27 cellular contexts compared by ENCODE assay signal in genomic region chr18:32446780-32447179, GRCh38. TPM values are rescaled to one million over a fixed set of nuclear protein-coding genes. Genes with fewer than 3 reads are reported as not detected.
DNase-seq lines count a peak whose midpoint lies in the region; ATAC-seq and TF ChIP-seq lines count a peak whose summit lies in the region.
"Had no signal": no experiment of that assay in that cellular context is flagged by ENCODE, and none has a peak within 500 bp of the region (broad histone marks: within the 10 kb centered on the region; RNA-seq: fewer than 3 reads in every experiment).

No MANE protein-coding gene starts in this region.

- peak overlapping the region; percentile 46 to 82 (median 55) for H3K27ac Mint-ChIP-seq in brain
- H3K27ac Mint-ChIP-seq: activated CD4-positive, alpha-beta T cell treated with anti-CD3 and anti-CD28 coated beads for 36 hours; activated CD8-positive, alpha-beta T cell treated with anti-CD3 and anti-CD28 coated beads for 36 hours; activated naive CD4-positive, alpha-beta T cell treated with anti-CD3 and anti-CD28 coated beads, Interleukin-2, amount 10 ng/mL, durations not matched to agents 7 days and 5 days; CD4-positive, CD25-positive, alpha-beta regulatory T cell; immature natural killer cell; neural progenitor cell had no signal

- no peaks in the 10 kb centered on the region for H3K36me3 Mint-ChIP-seq in brain
- H3K36me3 Mint-ChIP-seq: activated naive CD4-positive, alpha-beta T cell treated with anti-CD3 and anti-CD28 coated beads, Interleukin-2, amount 10 ng/mL, durations not matched to agents 7 days and 5 days; CD4-positive, CD25-positive, alpha-beta regulatory T cell; immature natural killer cell; neural progenitor cell had no signal

- H3K4me3 Mint-ChIP-seq in brain: peak overlapping the region; percentile 10 to 50 (median 38)
- H3K4me3 Mint-ChIP-seq: activated CD4-positive, alpha-beta T cell treated with anti-CD3 and anti-CD28 coated beads for 36 hours; activated CD8-positive, alpha-beta T cell treated with anti-CD3 and anti-CD28 coated beads for 36 hours; activated naive CD4-positive, alpha-beta T cell treated with anti-CD3 and anti-CD28 coated beads, Interleukin-2, amount 10 ng/mL, durations not matched to agents 7 days and 5 days; CD4-positive, CD25-positive, alpha-beta regulatory T cell; immature natural killer cell; neural progenitor cell had no signal

- DNase-seq in NCI-H2227 (lab: John Stamatoyannopoulos, UW; ENCODE audit: unreplicated experiment) (peak; percentile 4), NCI-H2227 treated with DMSO at 0.1 percent for 48 hours (lab: John Stamatoyannopoulos, UW) (no peak), NCI-H1930 (lab: John Stamatoyannopoulos, UW) (peak; percentile 80 to 84), substantia nigra (lab: John Stamatoyannopoulos, UW) (peak in 2 of 49 donors; percentile 12 to 16), anterior cingulate cortex (lab: John Stamatoyannopoulos, UW) (no peak)
- no peak for DNase-seq in stimulated activated naive CD4-positive, alpha-beta T cell treated with Interleukin-2 at 50 U/mL for 16 hours (lab: John Stamatoyannopoulos, UW)
- DNase-seq: activated CD4-positive, alpha-beta T cell treated with anti-CD3 and anti-CD28 coated beads for 36 hours; activated CD8-positive, alpha-beta memory T cell treated with anti-CD3 and anti-CD28 coated beads, Interleukin-2, amount 50 U/mL, for 48 hours; activated CD8-positive, alpha-beta T cell treated with anti-CD3 and anti-CD28 coated beads for 36 hours; activated naive CD4-positive, alpha-beta T cell treated with anti-CD3 and anti-CD28 coated beads, Interleukin-2, amount 10 ng/mL, durations not matched to agents 7 days and 5 days; adrenal gland; CD4-positive, CD25-positive, alpha-beta regulatory T cell; immature natural killer cell; mesenchymal stem cell; NCI-H524 treated with DMSO at 0.1 percent for 48 hours; SIG-M5; small intestine; stimulated activated naive CD4-positive, alpha-beta T cell; T-helper 9 cell had no signal

- peaks cover 4% of the 10 kb centered on the region for H3K27me3 Mint-ChIP-seq in brain
- H3K27me3 Mint-ChIP-seq: activated naive CD4-positive, alpha-beta T cell treated with anti-CD3 and anti-CD28 coated beads, Interleukin-2, amount 10 ng/mL, durations not matched to agents 7 days and 5 days; CD4-positive, CD25-positive, alpha-beta regulatory T cell had no signal

- no peak for TF ChIP-seq CTCF in brain (conservative IDR thresholded peaks at IDR 0.05)

- H3K27ac ChIP-seq in substantia nigra (ENCODE audit: low read depth, low read length, poor library complexity, severe bottlenecking): peak overlapping the region; percentile 42
- H3K27ac ChIP-seq: adrenal gland, neural progenitor cell, parathyroid adenoma, right atrium auricular region, thoracic aorta had no signal

- no peak for ATAC-seq in GM21423 (IDR thresholded peaks at IDR 0.05; ENCODE audit: unreplicated experiment)
- ATAC-seq: activated CD4-positive, alpha-beta T cell treated with anti-CD3 and anti-CD28 coated beads for 36 hours; activated CD8-positive, alpha-beta T cell treated with anti-CD3 and anti-CD28 coated beads for 36 hours; K562; left lobe of liver had no signal

- H3K4me1 Mint-ChIP-seq in brain: peaks cover 90% of the 10 kb centered on the region
- H3K4me1 Mint-ChIP-seq: activated CD4-positive, alpha-beta T cell treated with anti-CD3 and anti-CD28 coated beads for 36 hours; activated naive CD4-positive, alpha-beta T cell treated with anti-CD3 and anti-CD28 coated beads, Interleukin-2, amount 10 ng/mL, durations not matched to agents 7 days and 5 days; CD4-positive, CD25-positive, alpha-beta regulatory T cell; immature natural killer cell had no signal

- peaks cover 0 to 3% (median 0%) of the 10 kb centered on the region in 5 experiments for H3K9me3 Mint-ChIP-seq in brain
- H3K9me3 Mint-ChIP-seq: activated CD8-positive, alpha-beta T cell treated with anti-CD3 and anti-CD28 coated beads for 36 hours; activated naive CD4-positive, alpha-beta T cell treated with anti-CD3 and anti-CD28 coated beads, Interleukin-2, amount 10 ng/mL, durations not matched to agents 7 days and 5 days; immature natural killer cell; neural progenitor cell had no signal

RNA-seq across cellular contexts. Expression of gene GAREM1, which starts 23.9 kb away (rescaled TPM):
- 4.4 TPM for polyA plus RNA-seq in brain (ENCODE audit: insufficient read depth, low read depth, low replicate concordance)

Comparison
In these comparisons a context has a peak if more than half of its experiments do, and no peak if none do; other contexts are left out.
1. DNase-seq: peak in NCI-H2227 (single experiment) and NCI-H1930 (2 of 2); none in NCI-H2227 treated with DMSO at 0.1 percent for 48 hours (single experiment), stimulated activated naive CD4-positive, alpha-beta T cell treated with Interleukin-2 at 50 U/mL for 16 hours (single experiment) and anterior cingulate cortex (0 of 58).